Comparison of ENCODE assay signal across 13 cellular contexts in genomic region chr22:37749223-37749622, GRCh38. TPM values are rescaled to one million over a fixed set of nuclear protein-coding genes. Genes with fewer than 3 reads are reported as not detected.
A peak's percentile ranks its signal among the peaks of the same experiment; 100 is the strongest.
DNase-seq lines count a peak whose midpoint lies in the region; ATAC-seq and TF ChIP-seq lines count a peak whose summit lies in the region.
"Had no signal": no experiment of that assay in that cellular context is flagged by ENCODE, and none has a peak within 500 bp of the region (broad histone marks: within the 10 kb centered on the region; RNA-seq: fewer than 3 reads in every experiment).

No MANE protein-coding gene starts in this region.

- CTCF ChIA-PET in Calu3 (lab: Charles Lee) = interaction anchor here (1.0 kb wide), 1 partner anchor 32 kb away, joined by 3 read pairs; no protein-coding TSS in a partner anchor

- 84% methylated on average over 12 of the region's 12 CpGs for WGBS in hepatocyte (ENCODE audit: low lambda C conversion rate, missing lambda C conversion rate)

- H3K27ac Mint-ChIP-seq in Calu3 (ENCODE audit: unreplicated experiment) = no peak overlapping the region
- H3K27ac Mint-ChIP-seq in activated T-helper 2 cell treated with anti-CD3 and anti-CD28 coated beads, Interferon-gamma antibody, Interleukin-2, Interleukin-4, amounts not matched to agents 10 μg/mL and 5 μg/mL and 100 μg/mL, durations not matched to agents 14 hours and 24 hours and 36 hours = peak overlapping the region; percentile 46
- H3K27ac Mint-ChIP-seq: activated CD8-positive, alpha-beta memory T cell treated with anti-CD3 and anti-CD28 coated beads, Interleukin-2, amount 10 ng/mL, durations not matched to agents 7 days and 5 days; activated naive CD8-positive, alpha-beta T cell treated with anti-CD3 and anti-CD28 coated beads, Interleukin-2, amount 10 ng/mL, durations not matched to agents 7 days and 5 days had no signal

- H3K9me3 Mint-ChIP-seq in Calu3 (ENCODE audit: low read depth, unreplicated experiment) = no peaks in the 10 kb centered on the region
- no peaks in the 10 kb centered on the region for H3K9me3 Mint-ChIP-seq in activated T-helper 2 cell treated with anti-CD3 and anti-CD28 coated beads, Interferon-gamma antibody, Interleukin-2, Interleukin-4, amounts not matched to agents 10 μg/mL and 5 μg/mL and 100 μg/mL, durations not matched to agents 14 hours and 24 hours and 36 hours
- H3K9me3 Mint-ChIP-seq: activated naive CD8-positive, alpha-beta T cell treated with anti-CD3 and anti-CD28 coated beads, Interleukin-2, amount 10 ng/mL, durations not matched to agents 7 days and 5 days had no signal

- H3K79me2 ChIP-seq in hepatocyte = peaks cover 73% of the 10 kb centered on the region

- no peak for ATAC-seq in HG02884 (IDR thresholded peaks at IDR 0.05; ENCODE audit: unreplicated experiment)
- ATAC-seq in GM18511 (IDR thresholded peaks at IDR 0.05; ENCODE audit: unreplicated experiment) = no peak
- ATAC-seq: activated CD8-positive, alpha-beta memory T cell treated with anti-CD3 and anti-CD28 coated beads, Interleukin-2, amount 10 ng/mL, durations not matched to agents 7 days and 5 days had no signal

- H3K9me3 ChIP-seq in hepatocyte (ENCODE audit: low read depth) = no peaks in the 10 kb centered on the region

- no peak for DNase-seq in Calu3
- DNase-seq in activated T-helper 2 cell treated with anti-CD3 and anti-CD28 coated beads, Interferon-gamma antibody, Interleukin-2, Interleukin-4, amounts not matched to agents 10 μg/mL and 5 μg/mL and 100 μg/mL, durations not matched to agents 14 hours and 24 hours and 36 hours (ENCODE audit: low spot score) = no peak
- DNase-seq in hepatocyte (ENCODE audit: low spot score) = no peak
- no peak for DNase-seq in activated CD4-positive, CD25-positive, alpha-beta regulatory T cell (lab: John Stamatoyannopoulos, UW)
- DNase-seq in erythroblast (lab: John Stamatoyannopoulos, UW) = no peak
- DNase-seq: activated CD8-positive, alpha-beta memory T cell treated with anti-CD3 and anti-CD28 coated beads, Interleukin-2, amount 10 ng/mL, durations not matched to agents 7 days and 5 days; activated naive CD8-positive, alpha-beta T cell treated with anti-CD3 and anti-CD28 coated beads, Interleukin-2, amount 10 ng/mL, durations not matched to agents 7 days and 5 days; effector CD4-positive, alpha-beta T cell; NCI-H2029; T1000 had no signal

- H3K36me3 ChIP-seq in hepatocyte (replicated peaks; ENCODE audit: insufficient read depth, low read depth) = no peaks in the 10 kb centered on the region

- no peak overlapping the region for H3K4me3 ChIP-seq in hepatocyte
- H3K4me3 ChIP-seq in skin epidermis = no peak overlapping the region

- H3K27ac ChIP-seq in hepatocyte = peak overlapping the region; percentile 97
- peak overlapping the region in 15 of 21 experiments; percentile 3 to 99 (median 78) for H3K27ac ChIP-seq in skin epidermis

- TF ChIP-seq CTCF in Calu3 (IDR thresholded peaks at IDR 0.05; ENCODE audit: unreplicated experiment) = no peak
- no peak for TF ChIP-seq CTCF in hepatocyte (IDR thresholded peaks at IDR 0.05; ENCODE audit: poor library complexity)

- H3K9me2 ChIP-seq in hepatocyte (replicated peaks; ENCODE audit: insufficient read depth) = no peaks in the 10 kb centered on the region

- no peaks in the 10 kb centered on the region for H3K27me3 ChIP-seq in hepatocyte

- H3K27me3 Mint-ChIP-seq in Calu3 (ENCODE audit: unreplicated experiment) = no peaks in the 10 kb centered on the region
- H3K27me3 Mint-ChIP-seq in activated T-helper 2 cell treated with anti-CD3 and anti-CD28 coated beads, Interferon-gamma antibody, Interleukin-2, Interleukin-4, amounts not matched to agents 10 μg/mL and 5 μg/mL and 100 μg/mL, durations not matched to agents 14 hours and 24 hours and 36 hours (ENCODE audit: low read depth) = no peaks in the 10 kb centered on the region
- H3K27me3 Mint-ChIP-seq: activated CD8-positive, alpha-beta memory T cell treated with anti-CD3 and anti-CD28 coated beads, Interleukin-2, amount 10 ng/mL, durations not matched to agents 7 days and 5 days; activated naive CD8-positive, alpha-beta T cell treated with anti-CD3 and anti-CD28 coated beads, Interleukin-2, amount 10 ng/mL, durations not matched to agents 7 days and 5 days had no signal

- H3K4me2 ChIP-seq in hepatocyte = peak overlapping the region; percentile 98

- intact Hi-C loops in Calu3 (cut with micrococcal nuclease; ENCODE audit: unreplicated experiment) = no loop called here
- intact Hi-C loops in activated T-helper 2 cell treated with anti-CD3 and anti-CD28 coated beads, Interferon-gamma antibody, Interleukin-2, Interleukin-4, amounts not matched to agents 10 μg/mL and 5 μg/mL and 100 μg/mL, durations not matched to agents 14 hours and 24 hours and 36 hours (cut with micrococcal nuclease) = loop anchor here (5.0 to 10.0 kb wide), 2 partner anchors 52 to 56 kb away; partner anchors contain the start of genes GCAT and TRIOBP

- peaks cover 65% of the 10 kb centered on the region for H3K4me1 ChIP-seq in hepatocyte (ENCODE audit: insufficient read depth)

- H3K4me3 Mint-ChIP-seq in Calu3 (ENCODE audit: low read depth, unreplicated experiment) = peak overlapping the region; percentile 87
- no peak overlapping the region for H3K4me3 Mint-ChIP-seq in activated T-helper 2 cell treated with anti-CD3 and anti-CD28 coated beads, Interferon-gamma antibody, Interleukin-2, Interleukin-4, amounts not matched to agents 10 μg/mL and 5 μg/mL and 100 μg/mL, durations not matched to agents 14 hours and 24 hours and 36 hours (ENCODE audit: low read depth)
- H3K4me3 Mint-ChIP-seq: activated CD8-positive, alpha-beta memory T cell treated with anti-CD3 and anti-CD28 coated beads, Interleukin-2, amount 10 ng/mL, durations not matched to agents 7 days and 5 days had no signal

- no peak for TF ChIP-seq POLR2A in erythroblast (IDR thresholded peaks at IDR 0.05; ENCODE audit: low read length)

- peaks cover 66% of the 10 kb centered on the region for H3K4me1 Mint-ChIP-seq in Calu3 (ENCODE audit: low read depth, unreplicated experiment)
- H3K4me1 Mint-ChIP-seq in activated T-helper 2 cell treated with anti-CD3 and anti-CD28 coated beads, Interferon-gamma antibody, Interleukin-2, Interleukin-4, amounts not matched to agents 10 μg/mL and 5 μg/mL and 100 μg/mL, durations not matched to agents 14 hours and 24 hours and 36 hours (ENCODE audit: low read depth) = peaks cover 19% of the 10 kb centered on the region

- H3K36me3 Mint-ChIP-seq in Calu3 (ENCODE audit: insufficient read depth, unreplicated experiment) = peaks cover 82% of the 10 kb centered on the region
- peaks cover 8% of the 10 kb centered on the region for H3K36me3 Mint-ChIP-seq in activated T-helper 2 cell treated with anti-CD3 and anti-CD28 coated beads, Interferon-gamma antibody, Interleukin-2, Interleukin-4, amounts not matched to agents 10 μg/mL and 5 μg/mL and 100 μg/mL, durations not matched to agents 14 hours and 24 hours and 36 hours (ENCODE audit: low read depth)

- BruUV-seq in Calu3 (replicated peaks; lab: Mats Ljungman, UMichigan) = no TSS peak

- H4K20me1 ChIP-seq in hepatocyte (ENCODE audit: insufficient read depth, poor library complexity, severe bottlenecking) = peaks cover 6% of the 10 kb centered on the region

- no peak overlapping the region for H2AFZ ChIP-seq in hepatocyte

RNA-seq across cellular contexts. Expression of gene TRIOBP, which starts 52.4 kb away (rescaled TPM):
- 85.3 and 86.5 TPM in 2 replicates for total RNA-seq in Calu3 (2022)
- total RNA-seq in activated T-helper 2 cell treated with anti-CD3 and anti-CD28 coated beads, Interferon-gamma antibody, Interleukin-2, Interleukin-4, amounts not matched to agents 10 μg/mL and 5 μg/mL and 100 μg/mL, durations not matched to agents 14 hours and 24 hours and 36 hours = 37.2 and 43.3 TPM in 2 replicates
- total RNA-seq in hepatocyte = 51.2 and 57.2 TPM in 2 replicates
- polyA plus RNA-seq in hepatocyte = 96.1 and 97.4 TPM in 2 replicates

RNA-seq across cellular contexts. Expression of gene GCAT, which starts 58.5 kb away (rescaled TPM):
- 22.7 and 29.9 TPM in 2 replicates for total RNA-seq in Calu3 (2022)
- total RNA-seq in activated T-helper 2 cell treated with anti-CD3 and anti-CD28 coated beads, Interferon-gamma antibody, Interleukin-2, Interleukin-4, amounts not matched to agents 10 μg/mL and 5 μg/mL and 100 μg/mL, durations not matched to agents 14 hours and 24 hours and 36 hours = 24.2 and 25.5 TPM in 2 replicates
- total RNA-seq in hepatocyte = 20.2 and 20.4 TPM in 2 replicates
- 31.5 and 40.0 TPM in 2 replicates for polyA plus RNA-seq in hepatocyte
